Comparison of ENCODE assay signal across 14 cellular contexts in genomic region chr16:4852221-4852872, GRCh38. TPM values are rescaled to one million over a fixed set of nuclear protein-coding genes. Genes with fewer than 3 reads are reported as not detected.
DNase-seq lines count a peak whose midpoint lies in the region; ATAC-seq, FAIRE-seq and TF ChIP-seq lines count a peak whose summit lies in the region.
"Had no signal": no experiment of that assay in that cellular context is flagged by ENCODE, and none has a peak within 500 bp of the region (broad histone marks: within the 10 kb centered on the region; RNA-seq: fewer than 3 reads in every experiment).

No MANE protein-coding gene starts in this region.

- peaks cover 7 to 51% (median 44%) of the 10 kb centered on the region in 4 donors for H3K4me1 Mint-ChIP-seq in naive thymus-derived CD8-positive, alpha-beta T cell

- peak overlapping the region in 4 of 10 donors; percentile 4 to 80 (median 18) for H3K27ac Mint-ChIP-seq in naive thymus-derived CD8-positive, alpha-beta T cell
- H3K27ac Mint-ChIP-seq: activated T-helper 1 cell treated with anti-CD3 and anti-CD28 coated beads, Interleukin-12 subunit alpha, Interleukin-12 subunit beta, Interleukin-2, Interleukin-4 antibody, amounts not matched to agents 30 ng/mL and 10 ng/mL and 1 ng/mL, durations not matched to agents 14 hours and 24 hours and 36 hours; T-helper 1 cell treated with Interleukin-12 subunit alpha and Interleukin-12 subunit beta and Interleukin-4 antibody, amounts not matched to agents 30 μg/mL and 1 μg/mL, for 36 hours had no signal

- no peaks in the 10 kb centered on the region for H3F3A ChIP-seq in PC-3 (ENCODE audit: low read length, unreplicated experiment)

- POLR2A ChIA-PET in PC-3 (lab: Charles Lee; ENCODE audit: unreplicated experiment) (no interaction called here), endothelial cell of umbilical vein (lab: Charles Lee) (no interaction called here), A673 (lab: Charles Lee; ENCODE audit: low non-redundant PET) (no interaction called here)
- POLR2A ChIA-PET in naive thymus-derived CD8-positive, alpha-beta T cell (lab: Charles Lee), result no interaction called here

- TF ChIP-seq CTCF in PC-3 (conservative IDR thresholded peaks at IDR 0.05; ENCODE audit: low read depth, low read length) (no peak), endothelial cell of umbilical vein (IDR thresholded peaks at IDR 0.05; ENCODE audit: extremely low read depth in 1 of 2, insufficient read depth in 1 of 2, low read depth in 1 of 2, low read length in 2 of 2) (no peak), gastrocnemius medialis (IDR thresholded peaks at IDR 0.05 in 4 of 5, conservative IDR thresholded peaks at IDR 0.05 in 1 of 5) (no peak), A673 (conservative IDR thresholded peaks at IDR 0.05; ENCODE audit: low read depth, low read length) (no peak)

- H2AFZ ChIP-seq in PC-3 (ENCODE audit: low read length), result no peak overlapping the region
- no peak overlapping the region for H2AFZ ChIP-seq in endothelial cell of umbilical vein (ENCODE audit: low read depth, low read length)

- peaks cover 0 to 46% (median 6%) of the 10 kb centered on the region in 3 donors for H3K36me3 Mint-ChIP-seq in naive thymus-derived CD8-positive, alpha-beta T cell

- no peaks in the 10 kb centered on the region for H3K27me3 ChIP-seq in PC-3 (ENCODE audit: low read length)
- H3K27me3 ChIP-seq in endothelial cell of umbilical vein (ENCODE audit: control insufficient read depth in 2 of 2, insufficient read depth in 2 of 2, low read length in 2 of 2), result no peaks in the 10 kb centered on the region
- no peaks in the 10 kb centered on the region for H3K27me3 ChIP-seq in gastrocnemius medialis
- H3K27me3 ChIP-seq in A673 (replicated peaks; ENCODE audit: insufficient read depth, low read depth, low read length, poor library complexity), result no peaks in the 10 kb centered on the region

- peak; percentile 8 for DNase-seq in SIG-M5 treated with dmso at 0.1 percent for 504 hours (lab: John Stamatoyannopoulos, UW; ENCODE audit: unreplicated experiment)
- DNase-seq in SIG-M5 (lab: John Stamatoyannopoulos, UW), result no peak
- peak; percentile 56 for DNase-seq in PC-3
- DNase-seq in endothelial cell of umbilical vein (ENCODE audit: low read depth, low spot score), result peak; percentile 69
- DNase-seq in gastrocnemius medialis, result no peak
- no peak for DNase-seq in activated CD4-positive, alpha-beta T cell treated with anti-CD3 and anti-CD28 coated beads for 4 hours
- no peak for DNase-seq in A673 (ENCODE audit: low spot score)
- no peak for DNase-seq in naive thymus-derived CD8-positive, alpha-beta T cell
- DNase-seq: ACHN; GF-D8; stimulated activated CD4-positive, alpha-beta T cell treated with anti-CD3 and anti-CD28 coated beads, Interleukin-12 subunit alpha, Interleukin-12 subunit beta, amount 100 ng/mL, for 4 hours; stimulated activated naive CD8-positive, alpha-beta T cell treated with anti-CD3 and anti-CD28 coated beads, Interleukin-15, Interleukin-2, amounts not matched to agents 100 U/mL and 50 U/mL, for 24 hours had no signal

- H4K20me1 ChIP-seq in PC-3 (ENCODE audit: low read length), result peaks cover 12% of the 10 kb centered on the region; the same call in 1 of the 2 replicates
- no peaks in the 10 kb centered on the region for H4K20me1 ChIP-seq in endothelial cell of umbilical vein (replicated peaks; ENCODE audit: control insufficient read depth, extremely low read depth, insufficient read depth, low read length)

- no peaks in the 10 kb centered on the region for H3K27me3 Mint-ChIP-seq in naive thymus-derived CD8-positive, alpha-beta T cell

- no peaks in the 10 kb centered on the region for H3K9me1 ChIP-seq in endothelial cell of umbilical vein (replicated peaks; ENCODE audit: control insufficient read depth, extremely low read depth, insufficient read depth, low read length)

- no peak for TF ChIP-seq POLR2A in endothelial cell of umbilical vein (IDR thresholded peaks at IDR 0.05; ENCODE audit: low read depth, low read length)
- TF ChIP-seq POLR2A in gastrocnemius medialis (IDR thresholded peaks at IDR 0.05), result no peak

- H3K9me2 ChIP-seq in PC-3 (replicated peaks; ENCODE audit: low read length), result no peaks in the 10 kb centered on the region

- dilution Hi-C loops in endothelial cell of umbilical vein (cut with MboI; ENCODE audit: extremely low pct_ligation_motif_present, low sequenced_read_pairs), result no loop called here

- intact Hi-C loops in PC-3 (cut with micrococcal nuclease), result no loop called here
- intact Hi-C loops in endothelial cell of umbilical vein (cut with micrococcal nuclease), result no loop called here
- intact Hi-C loops in gastrocnemius medialis (cut with DNase I; ENCODE audit: low total_unique reads), result no loop called here
- intact Hi-C loops in A673 (cut with micrococcal nuclease; ENCODE audit: unreplicated experiment), result no loop called here

- ATAC-seq in PC-3 (peak; percentile 54), gastrocnemius medialis (no peak)
- no peak for ATAC-seq in naive thymus-derived CD8-positive, alpha-beta T cell
- ATAC-seq: stimulated activated naive CD8-positive, alpha-beta T cell treated with anti-CD3 and anti-CD28 coated beads, Interleukin-15, Interleukin-2, amounts not matched to agents 100 U/mL and 50 U/mL, for 24 hours had no signal

- H3K4me2 ChIP-seq in PC-3 (ENCODE audit: low read length) (peak overlapping the region; percentile 59), endothelial cell of umbilical vein (ENCODE audit: insufficient read depth, low read length) (peak overlapping the region; percentile 75)

- H3K9me3 ChIP-seq in PC-3 (ENCODE audit: low read length) (no peaks in the 10 kb centered on the region), endothelial cell of umbilical vein (replicated peaks; ENCODE audit: control insufficient read depth, insufficient read depth, low read length) (no peaks in the 10 kb centered on the region), gastrocnemius medialis (no peaks in the 10 kb centered on the region), A673 (ENCODE audit: low read depth, low read length, poor library complexity, severe bottlenecking) (no peaks in the 10 kb centered on the region)

- in situ Hi-C loops in gastrocnemius medialis (cut with MboI; ENCODE audit: low sequenced_read_pairs in 4 of 4), result no loop called here

- peak; percentile 84 for FAIRE-seq in endothelial cell of umbilical vein (lab: Jason Lieb, UNC)

- H3K4me3 ChIP-seq in PC-3 (ENCODE audit: low read length) (peak overlapping the region; percentile 2; the same call in 1 of the 2 replicates), endothelial cell of umbilical vein (replicated peaks in 1 of 3; ENCODE audit: insufficient read depth in 1 of 3, low read depth in 1 of 3, low read length in 3 of 3) (peak overlapping the region in 1 of 3 experiments; percentile 11), gastrocnemius medialis (no peak overlapping the region), A673 (ENCODE audit: low read depth, low read length, poor library complexity, severe bottlenecking) (no peak overlapping the region)

- CTCF ChIA-PET in PC-3 (lab: Charles Lee) (no interaction called here), endothelial cell of umbilical vein (lab: Charles Lee) (interaction anchor here (0.6 to 1.2 kb wide), 3 partner anchors 8 to 12 kb away, joined by 3 to 6 read pairs (median 4); no protein-coding TSS in a partner anchor), A673 (lab: Charles Lee) (no interaction called here)

- H3K79me2 ChIP-seq in PC-3 (ENCODE audit: low read length) (peaks cover 70% of the 10 kb centered on the region), endothelial cell of umbilical vein (ENCODE audit: control insufficient read depth, insufficient read depth, low read length) (peaks cover 86% of the 10 kb centered on the region)

- H3K9me3 Mint-ChIP-seq in naive thymus-derived CD8-positive, alpha-beta T cell, result no peaks in the 10 kb centered on the region
- H3K9me3 Mint-ChIP-seq: activated T-helper 1 cell treated with anti-CD3 and anti-CD28 coated beads, Interleukin-12 subunit alpha, Interleukin-12 subunit beta, Interleukin-2, Interleukin-4 antibody, amounts not matched to agents 30 ng/mL and 10 ng/mL and 1 ng/mL, durations not matched to agents 14 hours and 24 hours and 36 hours; T-helper 1 cell treated with Interleukin-12 subunit alpha and Interleukin-12 subunit beta and Interleukin-4 antibody, amounts not matched to agents 30 μg/mL and 1 μg/mL, for 36 hours had no signal

- H3K27ac ChIP-seq in PC-3 (ENCODE audit: low read length), result peak overlapping the region; percentile 45
- H3K27ac ChIP-seq in endothelial cell of umbilical vein (ENCODE audit: insufficient read depth, low read depth, low read length), result peak overlapping the region; percentile 68
- peak overlapping the region; percentile 36 to 60 (median 45) for H3K27ac ChIP-seq in gastrocnemius medialis
- no peak overlapping the region for H3K27ac ChIP-seq in A673 (ENCODE audit: low read depth, low read length, poor library complexity, severe bottlenecking)

- H3K4me3 Mint-ChIP-seq in naive thymus-derived CD8-positive, alpha-beta T cell, result no peak overlapping the region
- H3K4me3 Mint-ChIP-seq: activated T-helper 1 cell treated with anti-CD3 and anti-CD28 coated beads, Interleukin-12 subunit alpha, Interleukin-12 subunit beta, Interleukin-2, Interleukin-4 antibody, amounts not matched to agents 30 ng/mL and 10 ng/mL and 1 ng/mL, durations not matched to agents 14 hours and 24 hours and 36 hours; T-helper 1 cell treated with Interleukin-12 subunit alpha and Interleukin-12 subunit beta and Interleukin-4 antibody, amounts not matched to agents 30 μg/mL and 1 μg/mL, for 36 hours had no signal

- BruUV-seq in PC-3 (replicated peaks; lab: Mats Ljungman, UMichigan), result no TSS peak
- no TSS peak for BruUV-seq in endothelial cell of umbilical vein (replicated peaks; lab: Mats Ljungman, UMichigan)
- no TSS peak for BruUV-seq in A673 (replicated peaks; lab: Mats Ljungman, UMichigan)

- H3K4me1 ChIP-seq in PC-3 (ENCODE audit: insufficient read depth, low read length) (peaks cover 24% of the 10 kb centered on the region), endothelial cell of umbilical vein (ENCODE audit: control insufficient read depth, extremely low read depth, insufficient read depth, low read length) (peaks cover 42% of the 10 kb centered on the region), gastrocnemius medialis (peaks cover 39 to 46% of the 10 kb centered on the region in 2 donors), A673 (ENCODE audit: insufficient read depth, low read length, poor library complexity, severe bottlenecking) (peaks cover 8% of the 10 kb centered on the region)

- H3K9ac ChIP-seq in PC-3 (ENCODE audit: low read length) (no peak overlapping the region), endothelial cell of umbilical vein (replicated peaks; ENCODE audit: extremely low read depth, insufficient read depth, low read length) (peak overlapping the region; percentile 29)

- H3K36me3 ChIP-seq in PC-3 (ENCODE audit: low read depth, low read length) (peaks cover 7% of the 10 kb centered on the region; the same call in 1 of the 2 replicates), endothelial cell of umbilical vein (ENCODE audit: control insufficient read depth in 2 of 2, extremely low read depth in 1 of 2, insufficient read depth in 2 of 2, low read length in 2 of 2) (peaks cover 0 to 14% of the 10 kb centered on the region in 2 experiments), gastrocnemius medialis (peaks cover 0 to 41% of the 10 kb centered on the region in 2 donors), A673 (ENCODE audit: insufficient read depth, low read length, poor library complexity, severe bottlenecking) (peaks cover 35% of the 10 kb centered on the region)

RNA-seq across cellular contexts. Expression of gene UBN1, which starts 5.1 kb away (rescaled TPM):
- total RNA-seq in PC-3 (2014; rRNA removed) (21.4 and 21.9 TPM in 2 replicates), endothelial cell of umbilical vein (44.8 and 45.3 TPM in 2 replicates), gastrocnemius medialis (10 to 100 TPM; 25.3 to 33.4 (median 28.2) TPM), A673 (2021) (45.6 and 51.0 TPM in 2 replicates)
- polyA plus RNA-seq in endothelial cell of umbilical vein, result 23.9 and 26.0 TPM in 2 replicates
- polyA plus RNA-seq in endothelial cell of umbilical vein (2011; cell fraction: cytosol; rRNA removed), result 20.3 and 20.4 TPM in 2 replicates
- 73.9 and 78.8 TPM in 2 replicates for polyA plus RNA-seq in endothelial cell of umbilical vein (2011; cell fraction: nucleus; rRNA removed)
- 29.3 and 34.6 TPM in 2 replicates for polyA plus RNA-seq in endothelial cell of umbilical vein (2012)
- polyA minus RNA-seq in endothelial cell of umbilical vein, result 63.4 and 64.5 TPM in 2 replicates
- 14.4 TPM for polyA minus RNA-seq in endothelial cell of umbilical vein (2011; cell fraction: cytosol; rRNA and poly(A)+ RNA removed)
- 35.7 and 52.7 TPM in 2 replicates for polyA minus RNA-seq in endothelial cell of umbilical vein (2011; cell fraction: nucleus; rRNA and poly(A)+ RNA removed)
- total RNA-seq in naive thymus-derived CD8-positive, alpha-beta T cell, result 10 to 100 TPM; 40.6 to 40.9 TPM
- 10 to 100 TPM; 10.9 to 18.4 (median 14.2) TPM for polyA plus RNA-seq in naive thymus-derived CD8-positive, alpha-beta T cell

RNA-seq across cellular contexts. Expression of gene GLYR1, which starts 5.3 kb away (rescaled TPM):
- total RNA-seq in PC-3 (2014; rRNA removed) (30.6 and 41.2 TPM in 2 replicates), endothelial cell of umbilical vein (107 TPM in 2 replicates), gastrocnemius medialis (10 to 100 TPM; 39.4 to 56.7 (median 53.0) TPM), A673 (2021) (121 and 128 TPM in 2 replicates)
- polyA plus RNA-seq in endothelial cell of umbilical vein, result 44.0 and 47.9 TPM in 2 replicates
- 45.3 and 47.5 TPM in 2 replicates for polyA plus RNA-seq in endothelial cell of umbilical vein (2011; cell fraction: cytosol; rRNA removed)
- polyA plus RNA-seq in endothelial cell of umbilical vein (2011; cell fraction: nucleus; rRNA removed), result 78.0 and 84.2 TPM in 2 replicates
- 58.2 and 59.2 TPM in 2 replicates for polyA plus RNA-seq in endothelial cell of umbilical vein (2012)
- polyA minus RNA-seq in endothelial cell of umbilical vein, result 53.6 and 70.3 TPM in 2 replicates
- polyA minus RNA-seq in endothelial cell of umbilical vein (2011; cell fraction: cytosol; rRNA and poly(A)+ RNA removed), result 16.6 TPM
- polyA minus RNA-seq in endothelial cell of umbilical vein (2011; cell fraction: nucleus; rRNA and poly(A)+ RNA removed), result 39.9 and 41.7 TPM in 2 replicates
- 100 to 1,000 TPM; 111 to 112 TPM for total RNA-seq in naive thymus-derived CD8-positive, alpha-beta T cell
- polyA plus RNA-seq in naive thymus-derived CD8-positive, alpha-beta T cell, result 10 to 100 TPM; 29.7 to 39.6 (median 38.1) TPM

RNA-seq across cellular contexts. Expression of gene ROGDI, which starts 49.9 kb away (rescaled TPM):
- total RNA-seq in PC-3 (2014; rRNA removed) (23.3 and 24.1 TPM in 2 replicates), endothelial cell of umbilical vein (12.0 and 14.7 TPM in 2 replicates), gastrocnemius medialis (10 to 100 TPM; 11.6 to 31.1 (median 26.0) TPM), A673 (2021) (2.9 and 3.3 TPM in 2 replicates)
- 36.9 TPM in 2 replicates for polyA plus RNA-seq in endothelial cell of umbilical vein
- polyA plus RNA-seq in endothelial cell of umbilical vein (2011; cell fraction: cytosol; rRNA removed), result 15.9 and 20.8 TPM in 2 replicates
- 39.4 and 43.2 TPM in 2 replicates for polyA plus RNA-seq in endothelial cell of umbilical vein (2011; cell fraction: nucleus; rRNA removed)
- 16.1 and 22.8 TPM in 2 replicates for polyA plus RNA-seq in endothelial cell of umbilical vein (2012)
- polyA minus RNA-seq in endothelial cell of umbilical vein, result 10.4 and 10.7 TPM in 2 replicates
- 7.4 TPM for polyA minus RNA-seq in endothelial cell of umbilical vein (2011; cell fraction: cytosol; rRNA and poly(A)+ RNA removed)
- 3.6 and 12.3 TPM in 2 replicates for polyA minus RNA-seq in endothelial cell of umbilical vein (2011; cell fraction: nucleus; rRNA and poly(A)+ RNA removed)
- total RNA-seq in naive thymus-derived CD8-positive, alpha-beta T cell, result 10 to 100 TPM; 11.2 to 12.5 TPM
- polyA plus RNA-seq in naive thymus-derived CD8-positive, alpha-beta T cell, result 10 to 100 TPM in 2 of 3 donors, 1 to 10 TPM in 1; 7.8 to 12.6 (median 11.8) TPM

RNA-seq across cellular contexts. Expression of gene SMIM22, which starts 57.2 kb away (rescaled TPM):
- not detected in 2 replicates for total RNA-seq in PC-3 (2014; rRNA removed)
- not detected in 2 replicates for total RNA-seq in endothelial cell of umbilical vein
- polyA plus RNA-seq in endothelial cell of umbilical vein, result not detected in 2 replicates
- not detected in 2 replicates for polyA plus RNA-seq in endothelial cell of umbilical vein (2011; cell fraction: cytosol; rRNA removed)
- not detected in 2 replicates for polyA plus RNA-seq in endothelial cell of umbilical vein (2011; cell fraction: nucleus; rRNA removed)
- not detected in 2 replicates for polyA plus RNA-seq in endothelial cell of umbilical vein (2012)
- polyA minus RNA-seq in endothelial cell of umbilical vein, result not detected in 2 replicates
- polyA minus RNA-seq in endothelial cell of umbilical vein (2011; cell fraction: cytosol; rRNA and poly(A)+ RNA removed), result not detected
- not detected in 2 replicates for polyA minus RNA-seq in endothelial cell of umbilical vein (2011; cell fraction: nucleus; rRNA and poly(A)+ RNA removed)
- total RNA-seq in gastrocnemius medialis, result not detected
- total RNA-seq in A673 (2021), result not detected in 2 replicates
- not detected for total RNA-seq in naive thymus-derived CD8-positive, alpha-beta T cell
- not detected for polyA plus RNA-seq in naive thymus-derived CD8-positive, alpha-beta T cell
- total RNA-seq: activated T-helper 1 cell treated with anti-CD3 and anti-CD28 coated beads, Interleukin-12 subunit alpha, Interleukin-12 subunit beta, Interleukin-2, Interleukin-4 antibody, amounts not matched to agents 30 ng/mL and 10 ng/mL and 1 ng/mL, durations not matched to agents 14 hours and 24 hours and 36 hours had no signal

Comparison
In these comparisons a context has a peak if more than half of its experiments do, and no peak if none do; other contexts are left out.
1. DNase-seq: peak in SIG-M5 treated with dmso at 0.1 percent for 504 hours (single experiment), PC-3 (single experiment) and endothelial cell of umbilical vein (single experiment); none in SIG-M5 (single experiment), gastrocnemius medialis (0 of 2), activated CD4-positive, alpha-beta T cell treated with anti-CD3 and anti-CD28 coated beads for 4 hours (0 of 2), A673 (single experiment) and naive thymus-derived CD8-positive, alpha-beta T cell (0 of 10).